In genomic region chr3:136149569-136150136, GRCh38 we compare ENCODE assay signal across 12 cellular contexts. TPM values are rescaled to one million over a fixed set of nuclear protein-coding genes. Genes with fewer than 3 reads are reported as not detected.
DNase-seq lines count a peak whose midpoint lies in the region; ATAC-seq and TF ChIP-seq lines count a peak whose summit lies in the region.
"Had no signal": no experiment of that assay in that cellular context is flagged by ENCODE, and none has a peak within 500 bp of the region (broad histone marks: within the 10 kb centered on the region; RNA-seq: fewer than 3 reads in every experiment).

No MANE protein-coding gene starts in this region.

- H3K36me3 ChIP-seq in Panc1 (ENCODE audit: control insufficient read depth, insufficient read depth, low read length) = peaks cover 9% of the 10 kb centered on the region

- no peak for TF ChIP-seq CTCF in Panc1 (IDR thresholded peaks at IDR 0.05)

- DNase-seq in activated naive CD4-positive, alpha-beta T cell treated with anti-CD3 and anti-CD28 coated beads, Interleukin-2, amount 10 ng/mL, durations not matched to agents 7 days and 5 days = no peak
- no peak for DNase-seq in activated naive CD4-positive, alpha-beta T cell treated with anti-CD3 and anti-CD28 coated beads, Interleukin-2, amount 50 U/mL, for 16 hours
- no peak for DNase-seq in Panc1 (ENCODE audit: low read depth, low spot score)
- no peak for DNase-seq in effector memory CD8-positive, alpha-beta T cell
- DNase-seq in stimulated activated effector memory CD8-positive, alpha-beta T cell treated with anti-CD3 and anti-CD28 coated beads, Interleukin-12 subunit alpha, Interleukin-12 subunit beta, amount 100 ng/mL, for 72 hours (ENCODE audit: low spot score in 2 of 2) = no peak
- no peak for DNase-seq in UCSD-AML1 (lab: John Stamatoyannopoulos, UW; ENCODE audit: unreplicated experiment)
- DNase-seq: NCI-H1092 treated with DMSO at 0.1 percent for 48 hours; NK-92 treated with Interleukin-12 subunit alpha and Interleukin-12 subunit beta, amount 100 ng/mL, for 24 hours; right cardiac atrium had no signal

- in situ Hi-C loops in Panc1 (cut with HindIII; ENCODE audit: low pct_unique_long_range_greater_than_20kb, low sequenced_read_pairs) = no loop called here

- ATAC-seq in Panc1 = peak; percentile 49
- no peak for ATAC-seq in effector memory CD8-positive, alpha-beta T cell (replicated peaks)
- peak; percentile 87 for ATAC-seq in stimulated activated effector memory CD8-positive, alpha-beta T cell treated with anti-CD3 and anti-CD28 coated beads, Interleukin-12 subunit alpha, Interleukin-12 subunit beta, amount 100 ng/mL, for 72 hours
- no peak for ATAC-seq in HG02642 (IDR thresholded peaks at IDR 0.05; ENCODE audit: poor library complexity, unreplicated experiment)
- ATAC-seq in HG03108 (IDR thresholded peaks at IDR 0.05; ENCODE audit: unreplicated experiment) = no peak
- ATAC-seq: gastroesophageal sphincter, right cardiac atrium had no signal

- no peaks in the 10 kb centered on the region for H3K9me3 Mint-ChIP-seq in activated naive CD4-positive, alpha-beta T cell treated with anti-CD3 and anti-CD28 coated beads, Interleukin-2, amount 10 ng/mL, durations not matched to agents 7 days and 5 days
- H3K9me3 Mint-ChIP-seq in effector memory CD8-positive, alpha-beta T cell = no peaks in the 10 kb centered on the region
- H3K9me3 Mint-ChIP-seq in stimulated activated effector memory CD8-positive, alpha-beta T cell treated with anti-CD3 and anti-CD28 coated beads, Interleukin-12 subunit alpha, Interleukin-12 subunit beta, amount 100 ng/mL, for 72 hours = no peaks in the 10 kb centered on the region

- no peaks in the 10 kb centered on the region for H3K9me3 ChIP-seq in Panc1 (ENCODE audit: control insufficient read depth, insufficient read depth, low read depth, low read length)
- H3K9me3 ChIP-seq: gastroesophageal sphincter had no signal

- peaks cover 24% of the 10 kb centered on the region for H3K4me1 Mint-ChIP-seq in activated naive CD4-positive, alpha-beta T cell treated with anti-CD3 and anti-CD28 coated beads, Interleukin-2, amount 10 ng/mL, durations not matched to agents 7 days and 5 days
- peaks cover 36 to 59% of the 10 kb centered on the region in 2 donors for H3K4me1 Mint-ChIP-seq in effector memory CD8-positive, alpha-beta T cell (ENCODE audit: low read depth in 2 of 2)
- H3K4me1 Mint-ChIP-seq in stimulated activated effector memory CD8-positive, alpha-beta T cell treated with anti-CD3 and anti-CD28 coated beads, Interleukin-12 subunit alpha, Interleukin-12 subunit beta, amount 100 ng/mL, for 72 hours = peaks cover 66% of the 10 kb centered on the region

- H3K27ac ChIP-seq in Panc1 (ENCODE audit: low read length) = peak overlapping the region; percentile 41
- H3K27ac ChIP-seq: gastroesophageal sphincter had no signal

- CTCF ChIA-PET in activated naive CD4-positive, alpha-beta T cell treated with anti-CD3 and anti-CD28 coated beads, Interleukin-2, amount 10 ng/mL, durations not matched to agents 7 days and 5 days (lab: Charles Lee) = no interaction called here
- CTCF ChIA-PET in Panc1 (lab: Charles Lee) = no interaction called here

- H3K36me3 Mint-ChIP-seq in activated naive CD4-positive, alpha-beta T cell treated with anti-CD3 and anti-CD28 coated beads, Interleukin-2, amount 10 ng/mL, durations not matched to agents 7 days and 5 days = peaks cover 55% of the 10 kb centered on the region
- peaks cover 64% of the 10 kb centered on the region for H3K36me3 Mint-ChIP-seq in effector memory CD8-positive, alpha-beta T cell (ENCODE audit: insufficient read depth)
- H3K36me3 Mint-ChIP-seq in stimulated activated effector memory CD8-positive, alpha-beta T cell treated with anti-CD3 and anti-CD28 coated beads, Interleukin-12 subunit alpha, Interleukin-12 subunit beta, amount 100 ng/mL, for 72 hours = peaks cover 74% of the 10 kb centered on the region

- intact Hi-C loops in Panc1 (cut with micrococcal nuclease; ENCODE audit: unreplicated experiment) = no loop called here

- peaks cover 35% of the 10 kb centered on the region for H3K4me1 ChIP-seq in Panc1 (ENCODE audit: control insufficient read depth, insufficient read depth, low read length)

- BruUV-seq in Panc1 (replicated peaks; lab: Mats Ljungman, UMichigan) = TSS peak; percentile 39

- H3K27ac Mint-ChIP-seq in activated naive CD4-positive, alpha-beta T cell treated with anti-CD3 and anti-CD28 coated beads, Interleukin-2, amount 10 ng/mL, durations not matched to agents 7 days and 5 days = peak overlapping the region; percentile 56
- H3K27ac Mint-ChIP-seq in effector memory CD8-positive, alpha-beta T cell = peak overlapping the region; percentile 61 to 81
- H3K27ac Mint-ChIP-seq in stimulated activated effector memory CD8-positive, alpha-beta T cell treated with anti-CD3 and anti-CD28 coated beads, Interleukin-12 subunit alpha, Interleukin-12 subunit beta, amount 100 ng/mL, for 72 hours = peak overlapping the region; percentile 74

- no peak overlapping the region for H3K4me3 ChIP-seq in Panc1 (ENCODE audit: low read depth in 2 of 2, low read length in 2 of 2)
- H3K4me3 ChIP-seq: gastroesophageal sphincter had no signal

- no peaks in the 10 kb centered on the region for H3K27me3 Mint-ChIP-seq in activated naive CD4-positive, alpha-beta T cell treated with anti-CD3 and anti-CD28 coated beads, Interleukin-2, amount 10 ng/mL, durations not matched to agents 7 days and 5 days
- no peaks in the 10 kb centered on the region for H3K27me3 Mint-ChIP-seq in effector memory CD8-positive, alpha-beta T cell

- POLR2A ChIA-PET in Panc1 (lab: Charles Lee) = interaction anchor here (0.5 to 1.2 kb wide), 2 partner anchors 39 to 47 kb away, joined by 4 to 5 read pairs; partner anchors contain the start of gene MSL2

- no peak overlapping the region for H3K4me3 Mint-ChIP-seq in activated naive CD4-positive, alpha-beta T cell treated with anti-CD3 and anti-CD28 coated beads, Interleukin-2, amount 10 ng/mL, durations not matched to agents 7 days and 5 days
- peak overlapping the region in 1 of 2 donors; percentile 24 for H3K4me3 Mint-ChIP-seq in effector memory CD8-positive, alpha-beta T cell
- H3K4me3 Mint-ChIP-seq in stimulated activated effector memory CD8-positive, alpha-beta T cell treated with anti-CD3 and anti-CD28 coated beads, Interleukin-12 subunit alpha, Interleukin-12 subunit beta, amount 100 ng/mL, for 72 hours = peak overlapping the region; percentile 30

- H3K27me3 ChIP-seq in Panc1 (ENCODE audit: control insufficient read depth, insufficient read depth, low read length) = no peaks in the 10 kb centered on the region
- H3K27me3 ChIP-seq: gastroesophageal sphincter had no signal

RNA-seq across cellular contexts. Expression of gene MSL2, which starts 46.5 kb away (rescaled TPM):
- 35.6 TPM for total RNA-seq in Panc1 (2021; ENCODE audit: unreplicated experiment)
- polyA plus RNA-seq in Panc1 (2012; ENCODE audit: insufficient read length) = 23.7 TPM

Comparison
In these comparisons a context has a peak if more than half of its experiments do, and no peak if none do; other contexts are left out.
1. ATAC-seq: peak in Panc1 (single experiment) and stimulated activated effector memory CD8-positive, alpha-beta T cell treated with anti-CD3 and anti-CD28 coated beads, Interleukin-12 subunit alpha, Interleukin-12 subunit beta, amount 100 ng/mL, for 72 hours (single experiment); none in effector memory CD8-positive, alpha-beta T cell (single experiment), HG02642 (single experiment) and HG03108 (single experiment).
2. Peak in every context shown above with its lines, with median percentiles within 50 percentile points of each other: H3K27ac Mint-ChIP-seq.